ENCODE assay signal across 2 cellular contexts in the genomic region with DNA sequence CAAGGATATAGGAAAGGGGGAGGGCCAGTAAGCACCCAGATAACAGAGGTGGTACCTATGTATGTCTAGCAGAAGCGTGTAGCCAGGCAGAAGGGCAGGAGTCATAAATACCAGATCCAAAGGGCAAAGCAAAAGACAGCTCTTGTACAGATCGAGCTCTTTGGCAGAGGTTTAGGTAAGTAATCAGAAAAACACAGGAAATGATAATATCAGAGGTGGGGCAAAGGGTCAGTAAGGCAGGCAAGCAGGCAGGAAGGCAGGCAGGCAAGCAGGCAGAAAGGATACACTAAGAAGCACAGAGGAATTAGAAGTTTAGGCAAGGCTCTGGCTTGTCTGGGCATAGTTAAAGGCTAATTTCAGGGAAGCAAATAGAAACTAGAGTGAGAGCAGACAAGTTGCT.
TF ChIP-seq lines count a peak whose summit lies in the region.

No MANE protein-coding gene starts in this region.

TF ChIP-seq in liver, 16 proteins besides CTCF, POLR2A, EP300 and RAD21 (continued from another document):
- TF ChIP-seq HNF4G (IDR thresholded peaks at IDR 0.05) (peak; percentile 48), HNF4A (conservative IDR thresholded peaks at IDR 0.05) (peak; percentile 84 to 90), TAF1 (conservative IDR thresholded peaks at IDR 0.05) (no peak), YY1 (IDR thresholded peaks at IDR 0.05) (no peak), JUND (IDR thresholded peaks at IDR 0.05) (peak; percentile 47 to 69), SP1 (IDR thresholded peaks at IDR 0.05) (peak; percentile 80), GABPA (IDR thresholded peaks at IDR 0.05 in 1 of 2, conservative IDR thresholded peaks at IDR 0.05 in 1 of 2) (peak in 1 of 2 donors; percentile 49)
- TF ChIP-seq, protein P1, sequence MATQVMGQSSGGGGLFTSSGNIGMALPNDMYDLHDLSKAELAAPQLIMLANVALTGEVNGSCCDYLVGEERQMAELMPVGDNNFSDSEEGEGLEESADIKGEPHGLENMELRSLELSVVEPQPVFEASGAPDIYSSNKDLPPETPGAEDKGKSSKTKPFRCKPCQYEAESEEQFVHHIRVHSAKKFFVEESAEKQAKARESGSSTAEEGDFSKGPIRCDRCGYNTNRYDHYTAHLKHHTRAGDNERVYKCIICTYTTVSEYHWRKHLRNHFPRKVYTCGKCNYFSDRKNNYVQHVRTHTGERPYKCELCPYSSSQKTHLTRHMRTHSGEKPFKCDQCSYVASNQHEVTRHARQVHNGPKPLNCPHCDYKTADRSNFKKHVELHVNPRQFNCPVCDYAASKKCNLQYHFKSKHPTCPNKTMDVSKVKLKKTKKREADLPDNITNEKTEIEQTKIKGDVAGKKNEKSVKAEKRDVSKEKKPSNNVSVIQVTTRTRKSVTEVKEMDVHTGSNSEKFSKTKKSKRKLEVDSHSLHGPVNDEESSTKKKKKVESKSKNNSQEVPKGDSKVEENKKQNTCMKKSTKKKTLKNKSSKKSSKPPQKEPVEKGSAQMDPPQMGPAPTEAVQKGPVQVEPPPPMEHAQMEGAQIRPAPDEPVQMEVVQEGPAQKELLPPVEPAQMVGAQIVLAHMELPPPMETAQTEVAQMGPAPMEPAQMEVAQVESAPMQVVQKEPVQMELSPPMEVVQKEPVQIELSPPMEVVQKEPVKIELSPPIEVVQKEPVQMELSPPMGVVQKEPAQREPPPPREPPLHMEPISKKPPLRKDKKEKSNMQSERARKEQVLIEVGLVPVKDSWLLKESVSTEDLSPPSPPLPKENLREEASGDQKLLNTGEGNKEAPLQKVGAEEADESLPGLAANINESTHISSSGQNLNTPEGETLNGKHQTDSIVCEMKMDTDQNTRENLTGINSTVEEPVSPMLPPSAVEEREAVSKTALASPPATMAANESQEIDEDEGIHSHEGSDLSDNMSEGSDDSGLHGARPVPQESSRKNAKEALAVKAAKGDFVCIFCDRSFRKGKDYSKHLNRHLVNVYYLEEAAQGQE (IDR thresholded peaks at IDR 0.05) = no peak

TF ChIP-seq in HepG2, 621 proteins besides CTCF, POLR2A, EP300 and RAD21 (continued from another document):
- TF ChIP-seq, protein P2, sequence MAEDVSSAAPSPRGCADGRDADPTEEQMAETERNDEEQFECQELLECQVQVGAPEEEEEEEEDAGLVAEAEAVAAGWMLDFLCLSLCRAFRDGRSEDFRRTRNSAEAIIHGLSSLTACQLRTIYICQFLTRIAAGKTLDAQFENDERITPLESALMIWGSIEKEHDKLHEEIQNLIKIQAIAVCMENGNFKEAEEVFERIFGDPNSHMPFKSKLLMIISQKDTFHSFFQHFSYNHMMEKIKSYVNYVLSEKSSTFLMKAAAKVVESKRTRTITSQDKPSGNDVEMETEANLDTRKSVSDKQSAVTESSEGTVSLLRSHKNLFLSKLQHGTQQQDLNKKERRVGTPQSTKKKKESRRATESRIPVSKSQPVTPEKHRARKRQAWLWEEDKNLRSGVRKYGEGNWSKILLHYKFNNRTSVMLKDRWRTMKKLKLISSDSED (CRISPR knock-in tag; IDR thresholded peaks at IDR 0.05) = no peak
- no peak for TF ChIP-seq ZNF101 (CRISPR knock-in tag; IDR thresholded peaks at IDR 0.05; ENCODE audit: borderline replicate concordance, low read depth)
- TF ChIP-seq, protein P3, sequence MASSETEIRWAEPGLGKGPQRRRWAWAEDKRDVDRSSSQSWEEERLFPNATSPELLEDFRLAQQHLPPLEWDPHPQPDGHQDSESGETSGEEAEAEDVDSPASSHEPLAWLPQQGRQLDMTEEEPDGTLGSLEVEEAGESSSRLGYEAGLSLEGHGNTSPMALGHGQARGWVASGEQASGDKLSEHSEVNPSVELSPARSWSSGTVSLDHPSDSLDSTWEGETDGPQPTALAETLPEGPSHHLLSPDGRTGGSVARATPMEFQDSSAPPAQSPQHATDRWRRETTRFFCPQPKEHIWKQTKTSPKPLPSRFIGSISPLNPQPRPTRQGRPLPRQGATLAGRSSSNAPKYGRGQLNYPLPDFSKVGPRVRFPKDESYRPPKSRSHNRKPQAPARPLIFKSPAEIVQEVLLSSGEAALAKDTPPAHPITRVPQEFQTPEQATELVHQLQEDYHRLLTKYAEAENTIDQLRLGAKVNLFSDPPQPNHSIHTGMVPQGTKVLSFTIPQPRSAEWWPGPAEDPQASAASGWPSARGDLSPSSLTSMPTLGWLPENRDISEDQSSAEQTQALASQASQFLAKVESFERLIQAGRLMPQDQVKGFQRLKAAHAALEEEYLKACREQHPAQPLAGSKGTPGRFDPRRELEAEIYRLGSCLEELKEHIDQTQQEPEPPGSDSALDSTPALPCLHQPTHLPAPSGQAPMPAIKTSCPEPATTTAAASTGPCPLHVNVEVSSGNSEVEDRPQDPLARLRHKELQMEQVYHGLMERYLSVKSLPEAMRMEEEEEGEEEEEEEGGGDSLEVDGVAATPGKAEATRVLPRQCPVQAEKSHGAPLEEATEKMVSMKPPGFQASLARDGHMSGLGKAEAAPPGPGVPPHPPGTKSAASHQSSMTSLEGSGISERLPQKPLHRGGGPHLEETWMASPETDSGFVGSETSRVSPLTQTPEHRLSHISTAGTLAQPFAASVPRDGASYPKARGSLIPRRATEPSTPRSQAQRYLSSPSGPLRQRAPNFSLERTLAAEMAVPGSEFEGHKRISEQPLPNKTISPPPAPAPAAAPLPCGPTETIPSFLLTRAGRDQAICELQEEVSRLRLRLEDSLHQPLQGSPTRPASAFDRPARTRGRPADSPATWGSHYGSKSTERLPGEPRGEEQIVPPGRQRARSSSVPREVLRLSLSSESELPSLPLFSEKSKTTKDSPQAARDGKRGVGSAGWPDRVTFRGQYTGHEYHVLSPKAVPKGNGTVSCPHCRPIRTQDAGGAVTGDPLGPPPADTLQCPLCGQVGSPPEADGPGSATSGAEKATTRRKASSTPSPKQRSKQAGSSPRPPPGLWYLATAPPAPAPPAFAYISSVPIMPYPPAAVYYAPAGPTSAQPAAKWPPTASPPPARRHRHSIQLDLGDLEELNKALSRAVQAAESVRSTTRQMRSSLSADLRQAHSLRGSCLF (CRISPR knock-in tag; IDR thresholded peaks at IDR 0.05; ENCODE audit: borderline replicate concordance) = no peak
- TF ChIP-seq ADNP (CRISPR knock-in tag; IDR thresholded peaks at IDR 0.05) = no peak
- TF ChIP-seq SUZ12 (IDR thresholded peaks at IDR 0.05; ENCODE audit: low read depth, low read length) = no peak
- TF ChIP-seq ZNF569 (CRISPR knock-in tag; IDR thresholded peaks at IDR 0.05; ENCODE audit: borderline replicate concordance) = no peak
- TF ChIP-seq, protein P4, sequence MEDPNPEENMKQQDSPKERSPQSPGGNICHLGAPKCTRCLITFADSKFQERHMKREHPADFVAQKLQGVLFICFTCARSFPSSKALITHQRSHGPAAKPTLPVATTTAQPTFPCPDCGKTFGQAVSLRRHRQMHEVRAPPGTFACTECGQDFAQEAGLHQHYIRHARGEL (CRISPR knock-in tag; IDR thresholded peaks at IDR 0.05) = no peak
- no peak for TF ChIP-seq CBFB (CRISPR knock-in tag; IDR thresholded peaks at IDR 0.05)
- TF ChIP-seq TBL1XR1 (IDR thresholded peaks at IDR 0.05; ENCODE audit: borderline replicate concordance, low read length, partially characterized antibody) = no peak
- TF ChIP-seq YEATS4 (CRISPR knock-in tag; IDR thresholded peaks at IDR 0.05; ENCODE audit: borderline replicate concordance) = no peak
- no peak for TF ChIP-seq TAF15 (IDR thresholded peaks at IDR 0.05; ENCODE audit: low read depth, low read length, poor library complexity, severe bottlenecking)
- no peak for TF ChIP-seq ZNF709 (CRISPR knock-in tag; IDR thresholded peaks at IDR 0.05)
- no peak for TF ChIP-seq NCOA2 (CRISPR knock-in tag; IDR thresholded peaks at IDR 0.05)
- no peak for TF ChIP-seq ZNF557 (CRISPR knock-in tag; IDR thresholded peaks at IDR 0.05)
- no peak for TF ChIP-seq NFKBIZ (CRISPR knock-in tag; IDR thresholded peaks at IDR 0.05)
